ENCODE assay signal across 8 cellular contexts in genomic region chr11:12066799-12067508, GRCh38. TPM values are rescaled to one million over a fixed set of nuclear protein-coding genes. Genes with fewer than 3 reads are reported as not detected.
A peak's percentile ranks its signal among the peaks of the same experiment; 100 is the strongest.
DNase-seq lines count a peak whose midpoint lies in the region; ATAC-seq and TF ChIP-seq lines count a peak whose summit lies in the region.

No MANE protein-coding gene starts in this region.

- H3K27ac Mint-ChIP-seq in nephron progenitor cell, result peak overlapping the region; percentile 14

- peaks cover 11% of the 10 kb centered on the region for H3K9me3 Mint-ChIP-seq in nephron progenitor cell

- peak; percentile 24 for DNase-seq in DMS53 treated with DMSO at 0.1 percent for 48 hours (lab: John Stamatoyannopoulos, UW; ENCODE audit: unreplicated experiment)
- DNase-seq in NCI-H187 (lab: John Stamatoyannopoulos, UW), result peak; percentile 50 to 70
- DNase-seq in dermis microvascular lymphatic vessel endothelial cell (ENCODE audit: low read depth in 2 of 2), result peak; percentile 70 to 92
- peak; percentile 54 for DNase-seq in nephron progenitor cell
- no peak for DNase-seq in activated CD8-positive, alpha-beta memory T cell treated with anti-CD3 and anti-CD28 coated beads, Interleukin-2, amount 50 U/mL, for 4 hours

- peaks cover 3% of the 10 kb centered on the region for H3K27me3 Mint-ChIP-seq in nephron progenitor cell (ENCODE audit: low read depth, poor library complexity)

- peaks cover 34% of the 10 kb centered on the region for H3K4me1 Mint-ChIP-seq in nephron progenitor cell

- no peaks in the 10 kb centered on the region for H3K36me3 Mint-ChIP-seq in nephron progenitor cell (ENCODE audit: low read depth)

- ATAC-seq in HG03159 (IDR thresholded peaks at IDR 0.05; ENCODE audit: unreplicated experiment), result no peak
- no peak for ATAC-seq in GM21367 (IDR thresholded peaks at IDR 0.05; ENCODE audit: unreplicated experiment)
- no peak for ATAC-seq in HG03571 (IDR thresholded peaks at IDR 0.05; ENCODE audit: unreplicated experiment)

- peak overlapping the region; percentile 33 for H3K4me3 Mint-ChIP-seq in nephron progenitor cell

- no peak for TF ChIP-seq CTCF in nephron progenitor cell (IDR thresholded peaks at IDR 0.05)

RNA-seq across cellular contexts. Expression of gene MICAL2, which starts 43.4 kb away (rescaled TPM):
- 79.6 and 210 TPM in 2 replicates for total RNA-seq in dermis microvascular lymphatic vessel endothelial cell

RNA-seq across cellular contexts. Expression of gene DKK3, which starts 58.5 kb away (rescaled TPM):
- total RNA-seq in dermis microvascular lymphatic vessel endothelial cell, result 428 and 581 TPM in 2 replicates
